Comparison of ENCODE assay signal across 11 cellular contexts in the genomic region with DNA sequence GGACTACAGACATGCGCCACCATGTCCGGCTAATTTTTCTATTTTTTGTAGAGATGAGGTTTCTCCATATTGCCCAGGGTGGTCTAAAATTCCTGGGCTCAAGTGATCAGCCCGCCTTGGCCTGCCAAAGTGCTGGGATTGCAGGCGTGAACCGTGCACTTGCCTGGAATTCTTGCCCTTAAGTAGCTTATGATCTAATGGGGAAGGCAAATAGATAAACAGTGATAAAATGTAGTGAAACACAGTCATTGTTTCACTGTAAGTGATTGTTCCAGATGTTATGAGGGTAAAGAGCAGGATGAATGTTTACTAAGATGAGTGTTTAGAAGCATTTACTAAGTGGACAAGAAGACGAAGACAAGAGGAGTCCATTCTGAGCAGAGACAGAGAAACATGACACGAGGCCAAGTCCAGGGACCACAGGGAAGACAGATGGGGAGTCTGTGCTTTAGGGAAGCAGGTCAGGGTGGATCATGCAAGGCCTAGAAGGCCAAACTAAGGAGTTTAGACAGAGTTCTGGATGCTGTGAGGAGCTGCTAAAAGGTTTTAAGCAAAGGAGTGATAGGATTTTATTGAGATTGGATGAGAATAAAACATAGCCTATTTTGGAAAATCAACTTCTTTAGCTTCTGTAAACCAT. TPM values are rescaled to one million over a fixed set of nuclear protein-coding genes. Genes with fewer than 3 reads are reported as not detected.
DNase-seq lines count a peak whose midpoint lies in the region; ATAC-seq and TF ChIP-seq lines count a peak whose summit lies in the region.
"Had no signal": no experiment of that assay in that cellular context is flagged by ENCODE, and none has a peak within 500 bp of the region (broad histone marks: within the 10 kb centered on the region; RNA-seq: fewer than 3 reads in every experiment).

No MANE protein-coding gene starts in this region.

- no peaks in the 10 kb centered on the region for H3K9me3 ChIP-seq in thyroid gland

- peak; percentile 45 for DNase-seq in NCI-H510A treated with DMSO at 0.1 percent for 48 hours (lab: John Stamatoyannopoulos, UW)
- DNase-seq in NCI-H510A (lab: John Stamatoyannopoulos, UW) = no peak
- DNase-seq in coronary artery (ENCODE audit: low spot score) = no peak
- no peak for DNase-seq in naive B cell
- no peak for DNase-seq in thyroid gland
- DNase-seq in DMS79 treated with DMSO at 0.1 percent for 48 hours (lab: John Stamatoyannopoulos, UW) = no peak
- no peak for DNase-seq in activated naive CD4-positive, alpha-beta T cell treated with Interleukin-2 at 50 U/mL for 16 hours
- no peak for DNase-seq in NCI-H2107 treated with DMSO at 0.1 percent for 48 hours (lab: John Stamatoyannopoulos, UW; ENCODE audit: unreplicated experiment)
- DNase-seq: EL, Kasumi-1 had no signal

- no peak for ATAC-seq in naive B cell (ENCODE audit: low read depth in 2 of 2)

- H3K27ac Mint-ChIP-seq in naive B cell = peak overlapping the region in 5 of 6 donors; percentile 2 to 63 (median 32)

- H3K9me3 Mint-ChIP-seq in naive B cell = no peaks in the 10 kb centered on the region
- H3K9me3 Mint-ChIP-seq: memory B cell had no signal

- H3K27me3 ChIP-seq in thyroid gland = no peaks in the 10 kb centered on the region

- H3K4me3 ChIP-seq in coronary artery (no peak overlapping the region), thyroid gland (replicated peaks in 1 of 3) (no peak overlapping the region)

- peaks cover 74 to 94% (median 89%) of the 10 kb centered on the region in 3 donors for H3K4me1 Mint-ChIP-seq in naive B cell

- H3K27me3 Mint-ChIP-seq in naive B cell = no peaks in the 10 kb centered on the region
- H3K27me3 Mint-ChIP-seq: memory B cell had no signal

- H3K27ac ChIP-seq in coronary artery (peak overlapping the region; percentile 85 to 93), thyroid gland (peak overlapping the region; percentile 89 to 96 (median 92))

- H3K4me3 Mint-ChIP-seq in naive B cell = peak overlapping the region in 2 of 8 donors; percentile 38 to 48
- H3K4me3 Mint-ChIP-seq: memory B cell had no signal

- no peak for TF ChIP-seq POLR2A in thyroid gland (IDR thresholded peaks at IDR 0.05)

- intact Hi-C loops in thyroid gland (cut with DNase I) = loop anchor here (5.0 kb wide), 1 partner anchor 36 kb away; a partner anchor contains a TSS

- no peaks in the 10 kb centered on the region for H3K36me3 ChIP-seq in thyroid gland

- H3K36me3 Mint-ChIP-seq in naive B cell = peaks cover 0 to 5% of the 10 kb centered on the region in 2 donors

- no peak for TF ChIP-seq CTCF in coronary artery (IDR thresholded peaks at IDR 0.05)
- no peak for TF ChIP-seq CTCF in thyroid gland (IDR thresholded peaks at IDR 0.05)

- 80 to 84% methylated on average over 7 of the region's 7 CpGs for WGBS in thyroid gland, 2 donors

- peaks cover 95 to 97% of the 10 kb centered on the region in 2 donors for H3K4me1 ChIP-seq in thyroid gland

RNA-seq across cellular contexts. Expression of a gene that starts 36.9 kb away (rescaled TPM):
- 10 to 100 TPM; 18.8 to 42.5 (median 32.3) TPM for polyA plus RNA-seq in naive B cell (ENCODE audit: low read depth in 6 of 6)
- total RNA-seq in thyroid gland = 10 to 100 TPM; 29.5 to 67.2 (median 39.9) TPM
